In genomic region chr1:47209725-47210330, GRCh38 we compare ENCODE assay signal across 25 cellular contexts. TPM values are rescaled to one million over a fixed set of nuclear protein-coding genes. Genes with fewer than 3 reads are reported as not detected.
DNase-seq lines count a peak whose midpoint lies in the region; ATAC-seq, FAIRE-seq and TF ChIP-seq lines count a peak whose summit lies in the region.
"Had no signal": no experiment of that assay in that cellular context is flagged by ENCODE, and none has a peak within 500 bp of the region (broad histone marks: within the 10 kb centered on the region; RNA-seq: fewer than 3 reads in every experiment).

No MANE protein-coding gene starts in this region.

- TF ChIP-seq CTCF in PC-3 (conservative IDR thresholded peaks at IDR 0.05; ENCODE audit: low read depth, low read length) (no peak), endothelial cell of umbilical vein (IDR thresholded peaks at IDR 0.05; ENCODE audit: extremely low read depth in 1 of 2, insufficient read depth in 1 of 2, low read depth in 1 of 2, low read length in 2 of 2) (no peak), spleen (IDR thresholded peaks at IDR 0.05 in 8 of 11, conservative IDR thresholded peaks at IDR 0.05 in 3 of 11) (no peak)

- peak; percentile 61 for FAIRE-seq in endothelial cell of umbilical vein (lab: Jason Lieb, UNC)

- no peaks in the 10 kb centered on the region for H3K9me2 ChIP-seq in PC-3 (replicated peaks; ENCODE audit: low read length)

- H3K79me2 ChIP-seq in PC-3 (ENCODE audit: low read length) (no peaks in the 10 kb centered on the region), endothelial cell of umbilical vein (ENCODE audit: control insufficient read depth, insufficient read depth, low read length) (no peaks in the 10 kb centered on the region)

- 44 to 85% (median 72%) methylated on average over 3 of the region's 3 CpGs for WGBS in spleen, 5 donors

- no peaks in the 10 kb centered on the region for H3K27me3 ChIP-seq in PC-3 (ENCODE audit: low read length)
- H3K27me3 ChIP-seq in endothelial cell of umbilical vein (ENCODE audit: control insufficient read depth in 2 of 2, insufficient read depth in 2 of 2, low read length in 2 of 2) = no peaks in the 10 kb centered on the region
- peaks cover 0 to 41% (median 0%) of the 10 kb centered on the region in 7 donors for H3K27me3 ChIP-seq in spleen (replicated peaks in 1 of 7)
- H3K27me3 ChIP-seq: vagina had no signal

- peak; percentile 51 for DNase-seq in PC-3
- DNase-seq in endothelial cell of umbilical vein (ENCODE audit: low read depth, low spot score) = peak; percentile 20
- peak; percentile 6 for DNase-seq in spleen
- no peak for DNase-seq in SIG-M5 treated with dmso at 0.1 percent for 504 hours (lab: John Stamatoyannopoulos, UW; ENCODE audit: unreplicated experiment)
- no peak for DNase-seq in putamen (ENCODE audit: low spot score)
- DNase-seq: activated CD8-positive, alpha-beta memory T cell treated with anti-CD3 and anti-CD28 coated beads, Interleukin-2, amount 50 U/mL, for 48 hours; activated CD8-positive, alpha-beta T cell treated with anti-CD3 and anti-CD28 coated beads for 36 hours; CD8-positive, alpha-beta memory T cell; EL; Kasumi-1; NCI-H2107; NCI-H345; NCI-H69; SIG-M5; stimulated activated CD4-positive, alpha-beta T cell treated with anti-CD3 and anti-CD28 coated beads, Interleukin-4, amount 100 ng/mL, for 24 hours had no signal

- H3K27ac ChIP-seq in PC-3 (ENCODE audit: low read length) (no peak overlapping the region), endothelial cell of umbilical vein (ENCODE audit: insufficient read depth, low read depth, low read length) (no peak overlapping the region), spleen (no peak overlapping the region)
- H3K27ac ChIP-seq: HL-60, tibial artery, vagina had no signal

- no peaks in the 10 kb centered on the region for H3K9me3 ChIP-seq in PC-3 (ENCODE audit: low read length)
- H3K9me3 ChIP-seq in endothelial cell of umbilical vein (replicated peaks; ENCODE audit: control insufficient read depth, insufficient read depth, low read length) = no peaks in the 10 kb centered on the region
- no peaks in the 10 kb centered on the region for H3K9me3 ChIP-seq in spleen
- H3K9me3 ChIP-seq: tibial artery, vagina had no signal

- H4K20me1 ChIP-seq in PC-3 (ENCODE audit: low read length) (no peaks in the 10 kb centered on the region), endothelial cell of umbilical vein (replicated peaks; ENCODE audit: control insufficient read depth, extremely low read depth, insufficient read depth, low read length) (no peaks in the 10 kb centered on the region)

- TF ChIP-seq POLR2A in endothelial cell of umbilical vein (IDR thresholded peaks at IDR 0.05; ENCODE audit: low read depth, low read length) = no peak
- no peak for TF ChIP-seq POLR2A in spleen (IDR thresholded peaks at IDR 0.05)

- H3K4me3 ChIP-seq in PC-3 (ENCODE audit: low read length) (no peak overlapping the region), endothelial cell of umbilical vein (replicated peaks in 1 of 3; ENCODE audit: insufficient read depth in 1 of 3, low read depth in 1 of 3, low read length in 3 of 3) (no peak overlapping the region), spleen (no peak overlapping the region)
- H3K4me3 ChIP-seq: tibial artery, vagina had no signal

- no peak overlapping the region for H3K4me2 ChIP-seq in PC-3 (ENCODE audit: low read length)
- no peak overlapping the region for H3K4me2 ChIP-seq in endothelial cell of umbilical vein (ENCODE audit: insufficient read depth, low read length)

- no peaks in the 10 kb centered on the region for H3F3A ChIP-seq in PC-3 (ENCODE audit: low read length, unreplicated experiment)

- intact Hi-C loops in PC-3 (cut with micrococcal nuclease) = no loop called here
- intact Hi-C loops in endothelial cell of umbilical vein (cut with micrococcal nuclease) = no loop called here
- intact Hi-C loops in spleen (cut with DNase I; ENCODE audit: low total_unique reads) = no loop called here

- CTCF ChIA-PET in PC-3 (lab: Charles Lee) = no interaction called here
- CTCF ChIA-PET in endothelial cell of umbilical vein (lab: Charles Lee) = interaction anchor here (0.9 to 4.6 kb wide), 4 partner anchors 9 to 53 kb away, joined by 3 to 34 read pairs (median 5); no protein-coding TSS in a partner anchor

- no peaks in the 10 kb centered on the region for H3K36me3 ChIP-seq in PC-3 (ENCODE audit: low read depth, low read length)
- H3K36me3 ChIP-seq in endothelial cell of umbilical vein (ENCODE audit: control insufficient read depth in 2 of 2, extremely low read depth in 1 of 2, insufficient read depth in 2 of 2, low read length in 2 of 2) = no peaks in the 10 kb centered on the region
- H3K36me3 ChIP-seq in spleen = no peaks in the 10 kb centered on the region
- H3K36me3 ChIP-seq: tibial artery, vagina had no signal

- H3K9ac ChIP-seq in PC-3 (ENCODE audit: low read length) = no peak overlapping the region
- no peak overlapping the region for H3K9ac ChIP-seq in endothelial cell of umbilical vein (replicated peaks; ENCODE audit: extremely low read depth, insufficient read depth, low read length)

- dilution Hi-C loops in endothelial cell of umbilical vein (cut with MboI; ENCODE audit: extremely low pct_ligation_motif_present, low sequenced_read_pairs) = no loop called here

- ATAC-seq in GM19455 (IDR thresholded peaks at IDR 0.05; ENCODE audit: unreplicated experiment) = peak; percentile 57
- ATAC-seq in PC-3 = no peak
- no peak for ATAC-seq in HG02678 (IDR thresholded peaks at IDR 0.05; ENCODE audit: unreplicated experiment)
- ATAC-seq: activated CD8-positive, alpha-beta T cell treated with anti-CD3 and anti-CD28 coated beads for 36 hours had no signal

- BruUV-seq in PC-3 (replicated peaks; lab: Mats Ljungman, UMichigan) = no TSS peak
- no TSS peak for BruUV-seq in endothelial cell of umbilical vein (replicated peaks; lab: Mats Ljungman, UMichigan)

- POLR2A ChIA-PET in PC-3 (lab: Charles Lee; ENCODE audit: unreplicated experiment) (no interaction called here), endothelial cell of umbilical vein (lab: Charles Lee) (no interaction called here)

- no peaks in the 10 kb centered on the region for H3K9me1 ChIP-seq in endothelial cell of umbilical vein (replicated peaks; ENCODE audit: control insufficient read depth, extremely low read depth, insufficient read depth, low read length)

- H3K4me1 ChIP-seq in PC-3 (ENCODE audit: insufficient read depth, low read length) = no peaks in the 10 kb centered on the region
- H3K4me1 ChIP-seq in endothelial cell of umbilical vein (ENCODE audit: control insufficient read depth, extremely low read depth, insufficient read depth, low read length) = peaks cover 51% of the 10 kb centered on the region
- H3K4me1 ChIP-seq in spleen = peaks cover 0 to 14% (median 11%) of the 10 kb centered on the region in 6 donors
- H3K4me1 ChIP-seq: tibial artery, vagina had no signal

- no peak overlapping the region for H2AFZ ChIP-seq in PC-3 (ENCODE audit: low read length)
- no peak overlapping the region for H2AFZ ChIP-seq in endothelial cell of umbilical vein (ENCODE audit: low read depth, low read length)

TF ChIP-seq in endothelial cell of umbilical vein, 7 proteins besides CTCF, POLR2A, EP300 and RAD21:
- no peak for TF ChIP-seq GATA2 (IDR thresholded peaks at IDR 0.05; ENCODE audit: insufficient read depth, insufficient read length, low read depth, low read length)
- no peak for TF ChIP-seq MYC (IDR thresholded peaks at IDR 0.05; ENCODE audit: low read depth, low read length)
- TF ChIP-seq EZH2 (IDR thresholded peaks at IDR 0.05; ENCODE audit: borderline replicate concordance, low read depth, low read length, severe bottlenecking) = no peak
- no peak for TF ChIP-seq POLR2AphosphoS5 (IDR thresholded peaks at IDR 0.05; ENCODE audit: insufficient read depth, low read depth, low read length)
- TF ChIP-seq JUN (IDR thresholded peaks at IDR 0.05; ENCODE audit: borderline replicate concordance, insufficient read depth, insufficient read length, low read depth) = no peak
- TF ChIP-seq MAX (IDR thresholded peaks at IDR 0.05; ENCODE audit: insufficient read depth, insufficient read length) = no peak
- no peak for TF ChIP-seq FOS (IDR thresholded peaks at IDR 0.05; ENCODE audit: borderline replicate concordance, insufficient read depth, low read length)
TF ChIP-seq in endothelial cell of umbilical vein: peak in this region for 0.

RNA-seq across cellular contexts. Expression of gene PDZK1IP1, which starts 20.0 kb away (rescaled TPM):
- total RNA-seq in PC-3 (2014; rRNA removed) (not detected in 2 replicates), endothelial cell of umbilical vein (not detected in 2 replicates), spleen (10 to 100 TPM in 1 of 7 donors, 1 to 10 TPM in 5, under 1 TPM in 1; 0.76 to 11.0 (median 4.0) TPM)
- polyA plus RNA-seq in endothelial cell of umbilical vein (0.52 and 0.60 TPM in 2 replicates), spleen (1 to 10 TPM in 1 of 3 donors, under 1 TPM in 2; 0.22 to 8.3 (median 0.41) TPM)
- polyA plus RNA-seq in endothelial cell of umbilical vein (2011; cell fraction: cytosol; rRNA removed) = 0.44 and 0.52 TPM in 2 replicates
- 0.32 TPM in 1 of 2 replicates, not detected in the other for polyA plus RNA-seq in endothelial cell of umbilical vein (2011; cell fraction: nucleus; rRNA removed)
- not detected in 2 replicates for polyA plus RNA-seq in endothelial cell of umbilical vein (2012)
- polyA minus RNA-seq in endothelial cell of umbilical vein = 0.42 TPM in 1 of 2 replicates, not detected in the other
- polyA minus RNA-seq in endothelial cell of umbilical vein (2011; cell fraction: cytosol; rRNA and poly(A)+ RNA removed) = not detected
- polyA minus RNA-seq in endothelial cell of umbilical vein (2011; cell fraction: nucleus; rRNA and poly(A)+ RNA removed) = 0.87 TPM in 1 of 2 replicates, not detected in the other
- total RNA-seq: activated CD8-positive, alpha-beta T cell treated with anti-CD3 and anti-CD28 coated beads for 36 hours; CD8-positive, alpha-beta memory T cell; chondrocyte; glomerular endothelial cell; mesothelial cell of epicardium had no signal
- polyA plus RNA-seq: AG04450; BJ; CD8-positive, alpha-beta memory T cell had no signal

RNA-seq across cellular contexts. Expression of gene TAL1, which starts 22.2 kb away (rescaled TPM):
- not detected in 2 replicates for total RNA-seq in PC-3 (2014; rRNA removed)
- 50.2 and 52.4 TPM in 2 replicates for total RNA-seq in endothelial cell of umbilical vein
- 30.8 and 36.7 TPM in 2 replicates for polyA plus RNA-seq in endothelial cell of umbilical vein
- 24.1 and 26.3 TPM in 2 replicates for polyA plus RNA-seq in endothelial cell of umbilical vein (2011; cell fraction: cytosol; rRNA removed)
- polyA plus RNA-seq in endothelial cell of umbilical vein (2011; cell fraction: nucleus; rRNA removed) = 82.5 and 84.2 TPM in 2 replicates
- polyA plus RNA-seq in endothelial cell of umbilical vein (2012) = 23.0 and 23.4 TPM in 2 replicates
- polyA minus RNA-seq in endothelial cell of umbilical vein = 60.3 and 68.1 TPM in 2 replicates
- not detected for polyA minus RNA-seq in endothelial cell of umbilical vein (2011; cell fraction: cytosol; rRNA and poly(A)+ RNA removed)
- polyA minus RNA-seq in endothelial cell of umbilical vein (2011; cell fraction: nucleus; rRNA and poly(A)+ RNA removed) = 28.8 and 35.0 TPM in 2 replicates
- total RNA-seq in spleen = 10 to 100 TPM; 12.9 to 24.5 (median 16.0) TPM
- 10 to 100 TPM in 1 of 3 donors, 1 to 10 TPM in 2; 2.9 to 12.1 (median 4.4) TPM for polyA plus RNA-seq in spleen
- total RNA-seq: activated CD8-positive, alpha-beta T cell treated with anti-CD3 and anti-CD28 coated beads for 36 hours; CD8-positive, alpha-beta memory T cell; mesothelial cell of epicardium had no signal
- polyA plus RNA-seq: AG04450; BJ; CD8-positive, alpha-beta memory T cell had no signal

Comparison
In these comparisons a context has a peak if more than half of its experiments do, and no peak if none do; other contexts are left out.
1. DNase-seq: peak in PC-3 (single experiment), endothelial cell of umbilical vein (single experiment) and spleen (single experiment); none in SIG-M5 treated with dmso at 0.1 percent for 504 hours (single experiment) and putamen (single experiment).
2. RNA of gene TAL1, which starts 22.2 kb away (total RNA-seq): 50.2 to 52.4 TPM in endothelial cell of umbilical vein and 12.9 to 24.5 TPM in spleen; not detected in PC-3; every median in the first group is over 10 times any median in the second.